8 cellular contexts compared by ENCODE assay signal in the genomic region with DNA sequence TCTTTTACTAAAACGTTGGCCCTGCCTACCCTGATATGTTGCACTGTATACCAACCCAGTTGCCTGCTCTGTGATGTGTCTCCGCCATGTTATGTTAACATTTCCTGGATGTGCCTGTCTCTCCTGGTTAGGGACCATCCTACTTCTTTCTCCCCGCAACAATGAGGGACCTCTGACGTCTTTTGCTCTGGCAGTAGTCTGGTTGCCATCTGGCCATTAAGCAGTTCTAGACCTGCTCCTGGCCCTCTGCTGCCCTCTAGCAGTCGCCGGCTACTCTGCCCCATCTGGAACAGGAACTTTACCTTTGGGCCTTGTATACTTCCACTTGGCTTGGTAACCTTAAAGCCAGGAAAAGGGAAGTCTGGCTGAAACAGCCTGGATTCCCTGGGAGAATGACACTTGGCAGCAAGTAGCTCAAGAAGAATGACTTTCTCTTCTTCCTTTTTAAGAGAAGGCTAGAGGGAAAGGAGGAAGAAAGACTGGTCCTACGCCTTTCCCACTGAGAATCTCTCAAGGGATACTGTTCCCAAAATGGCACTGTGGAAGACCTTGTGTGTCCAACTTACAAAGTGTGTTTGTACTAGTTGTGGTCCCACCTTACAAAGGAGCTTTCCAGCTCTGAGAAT.
DNase-seq lines count a peak whose midpoint lies in the region; ATAC-seq, FAIRE-seq and TF ChIP-seq lines count a peak whose summit lies in the region.

No MANE protein-coding gene starts in this region.

- no peak for TF ChIP-seq POLR2A in uterus (IDR thresholded peaks at IDR 0.05)

- DNase-seq in NCI-H1694 treated with DMSO at 0.1 percent for 48 hours (lab: John Stamatoyannopoulos, UW) = peak; percentile 63
- peak; percentile 34 for DNase-seq in activated CD4-positive, alpha-beta T cell treated with anti-CD3 and anti-CD28 coated beads, Interleukin-2, amount 10 ng/mL, durations not matched to agents 7 days and 5 days
- peak; percentile 3 for DNase-seq in fibroblast of villous mesenchyme (ENCODE audit: low read depth)
- DNase-seq in retinal pigment epithelial cell (ENCODE audit: low read depth) = no peak
- no peak for DNase-seq in uterus
- no peak for DNase-seq in NCI-H1048 (lab: John Stamatoyannopoulos, UW)

- FAIRE-seq in G401.6 (lab: Jason Lieb, UNC) = peak; percentile 88

- H3K4me3 Mint-ChIP-seq in activated CD4-positive, alpha-beta T cell treated with anti-CD3 and anti-CD28 coated beads, Interleukin-2, amount 10 ng/mL, durations not matched to agents 7 days and 5 days = no peak overlapping the region

- H3K27ac Mint-ChIP-seq in activated CD4-positive, alpha-beta T cell treated with anti-CD3 and anti-CD28 coated beads, Interleukin-2, amount 10 ng/mL, durations not matched to agents 7 days and 5 days = peak overlapping the region; percentile 31

- H3K9me3 ChIP-seq in uterus = no peaks in the 10 kb centered on the region

- no peak overlapping the region for H3K27ac ChIP-seq in uterus

- no peaks in the 10 kb centered on the region for H3K27me3 Mint-ChIP-seq in activated CD4-positive, alpha-beta T cell treated with anti-CD3 and anti-CD28 coated beads, Interleukin-2, amount 10 ng/mL, durations not matched to agents 7 days and 5 days

- no peaks in the 10 kb centered on the region for H3K27me3 ChIP-seq in uterus

- no peaks in the 10 kb centered on the region for H3K36me3 ChIP-seq in uterus

- TF ChIP-seq CTCF in fibroblast of villous mesenchyme (IDR thresholded peaks at IDR 0.05; ENCODE audit: insufficient read depth, low read depth, low read length) = peak; percentile 34
- peak; percentile 73 for TF ChIP-seq CTCF in retinal pigment epithelial cell (conservative IDR thresholded peaks at IDR 0.05; ENCODE audit: low read depth, low read length)
- TF ChIP-seq CTCF in uterus (IDR thresholded peaks at IDR 0.05) = no peak

- POLR2A ChIA-PET in activated CD4-positive, alpha-beta T cell treated with anti-CD3 and anti-CD28 coated beads, Interleukin-2, amount 10 ng/mL, durations not matched to agents 7 days and 5 days (lab: Charles Lee) = no interaction called here

- intact Hi-C loops in uterus (cut with DNase I; ENCODE audit: low total_unique reads) = no loop called here

- no peak overlapping the region for H3K4me3 ChIP-seq in fibroblast of villous mesenchyme (ENCODE audit: low read depth, low read length)
- H3K4me3 ChIP-seq in retinal pigment epithelial cell (ENCODE audit: low read length) = no peak overlapping the region
- no peak overlapping the region for H3K4me3 ChIP-seq in uterus

- H3K4me1 ChIP-seq in uterus = no peaks in the 10 kb centered on the region

- H3K36me3 Mint-ChIP-seq in activated CD4-positive, alpha-beta T cell treated with anti-CD3 and anti-CD28 coated beads, Interleukin-2, amount 10 ng/mL, durations not matched to agents 7 days and 5 days (ENCODE audit: low read depth) = no peaks in the 10 kb centered on the region

- CTCF ChIA-PET in activated CD4-positive, alpha-beta T cell treated with anti-CD3 and anti-CD28 coated beads, Interleukin-2, amount 10 ng/mL, durations not matched to agents 7 days and 5 days (lab: Charles Lee) = interaction anchor here (1.0 to 1.7 kb wide), 5 partner anchors 10 to 42 kb away, joined by 3 to 4 read pairs (median 3); no protein-coding TSS in a partner anchor

- ATAC-seq in GM21825 (IDR thresholded peaks at IDR 0.05; ENCODE audit: unreplicated experiment) = peak; percentile 49

- H3K4me1 Mint-ChIP-seq in activated CD4-positive, alpha-beta T cell treated with anti-CD3 and anti-CD28 coated beads, Interleukin-2, amount 10 ng/mL, durations not matched to agents 7 days and 5 days = peaks cover 23% of the 10 kb centered on the region

- peaks cover 3% of the 10 kb centered on the region for H3K9me3 Mint-ChIP-seq in activated CD4-positive, alpha-beta T cell treated with anti-CD3 and anti-CD28 coated beads, Interleukin-2, amount 10 ng/mL, durations not matched to agents 7 days and 5 days

Comparison
In these comparisons a context has a peak if more than half of its experiments do, and no peak if none do; other contexts are left out.
1. DNase-seq: peak in NCI-H1694 treated with DMSO at 0.1 percent for 48 hours (single experiment), activated CD4-positive, alpha-beta T cell treated with anti-CD3 and anti-CD28 coated beads, Interleukin-2, amount 10 ng/mL, durations not matched to agents 7 days and 5 days (single experiment) and fibroblast of villous mesenchyme (single experiment); none in retinal pigment epithelial cell (single experiment), uterus (0 of 2) and NCI-H1048 (single experiment).
2. CTCF ChIP-seq: peak in fibroblast of villous mesenchyme (single experiment) and retinal pigment epithelial cell (single experiment); none in uterus (0 of 4).